32 cellular contexts compared by ENCODE assay signal in the genomic region with DNA sequence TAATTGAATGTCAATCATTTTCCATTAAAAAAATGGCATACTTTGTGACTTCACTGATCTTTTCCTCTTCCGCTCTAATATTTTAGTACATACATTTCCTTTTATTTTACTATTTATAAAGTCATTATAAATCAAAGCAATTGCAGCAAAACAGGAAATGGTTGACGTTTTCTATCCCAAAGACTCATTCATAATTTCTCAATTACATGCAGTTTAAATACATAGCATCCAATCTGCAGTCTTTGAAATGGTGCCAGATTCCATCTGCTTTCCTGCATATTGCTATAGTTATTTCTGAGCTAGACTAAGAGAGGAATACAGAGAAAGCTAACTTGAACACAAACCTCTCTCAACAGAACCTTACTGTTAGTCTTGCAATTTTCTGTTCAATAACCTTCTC.
"Had no signal": no experiment of that assay in that cellular context is flagged by ENCODE, and none has a peak within 500 bp of the region (broad histone marks: within the 10 kb centered on the region; RNA-seq: fewer than 3 reads in every experiment).

No MANE protein-coding gene starts in this region.

- DNase-seq: activated CD4-positive, alpha-beta T cell treated with anti-CD3 and anti-CD28 coated beads, Interleukin-2, amount 10 ng/mL, durations not matched to agents 24 days and 14 days; activated CD4-positive, alpha-beta T cell treated with anti-CD3 and anti-CD28 coated beads, Interleukin-2, amount 50 U/mL, for 4 hours; activated CD8-positive, alpha-beta T cell treated with anti-CD3 and anti-CD28 coated beads for 36 hours; activated naive CD4-positive, alpha-beta T cell treated with anti-CD3 and anti-CD28 coated beads, Interleukin-2, amount 10 ng/mL, durations not matched to agents 7 days and 5 days; activated naive CD8-positive, alpha-beta T cell treated with anti-CD3 and anti-CD28 coated beads, Interleukin-2, amount 50 U/mL, for 24 hours; activated T-cell treated with anti-CD3 and anti-CD28 coated beads for 4 hours; activated T-cell treated with anti-CD3 and anti-CD28 coated beads, Interleukin-2, amount 50 U/mL, for 4 hours; anterior cingulate cortex; caudate nucleus; cerebellar nuclear complex; cortex of kidney; Kasumi-1; KG1; MG63; NCI-H1048; NCI-H1105 treated with DMSO at 0.1 percent for 48 hours; NCI-H187 treated with DMSO at 0.1 percent for 48 hours; NCI-H2107; NCI-H2171; NCI-H510A; NCI-H526; PC-9; SIG-M5; SW 1271; T-helper 1 cell; T-helper 2 cell; T1000; WERI-Rb-1 had no signal

- H3K9me3 Mint-ChIP-seq: activated CD4-positive, alpha-beta T cell treated with anti-CD3 and anti-CD28 coated beads, Interleukin-2, amount 10 ng/mL, durations not matched to agents 24 days and 14 days; activated CD8-positive, alpha-beta T cell treated with anti-CD3 and anti-CD28 coated beads for 36 hours; activated naive CD4-positive, alpha-beta T cell treated with anti-CD3 and anti-CD28 coated beads, Interleukin-2, amount 10 ng/mL, durations not matched to agents 7 days and 5 days; activated naive CD8-positive, alpha-beta T cell treated with anti-CD3 and anti-CD28 coated beads, Interleukin-2, amount 50 U/mL, for 24 hours; activated T-helper 1 cell treated with anti-CD3 and anti-CD28 coated beads, Interleukin-12 subunit alpha, Interleukin-12 subunit beta, Interleukin-2, Interleukin-4 antibody, amounts not matched to agents 30 ng/mL and 10 ng/mL and 1 ng/mL, durations not matched to agents 14 hours and 24 hours and 36 hours; brain had no signal

- H3K4me3 Mint-ChIP-seq: activated CD4-positive, alpha-beta T cell treated with anti-CD3 and anti-CD28 coated beads, Interleukin-2, amount 10 ng/mL, durations not matched to agents 24 days and 14 days; activated CD8-positive, alpha-beta T cell treated with anti-CD3 and anti-CD28 coated beads for 36 hours; activated naive CD4-positive, alpha-beta T cell treated with anti-CD3 and anti-CD28 coated beads, Interleukin-2, amount 10 ng/mL, durations not matched to agents 7 days and 5 days; activated naive CD8-positive, alpha-beta T cell; activated naive CD8-positive, alpha-beta T cell treated with anti-CD3 and anti-CD28 coated beads, Interleukin-2, amount 50 U/mL, for 24 hours; activated T-cell treated with anti-CD3 and anti-CD28 coated beads, Interleukin-2, amount 50 U/mL, for 4 hours; activated T-helper 1 cell treated with anti-CD3 and anti-CD28 coated beads, Interleukin-12 subunit alpha, Interleukin-12 subunit beta, Interleukin-2, Interleukin-4 antibody, amounts not matched to agents 30 ng/mL and 10 ng/mL and 1 ng/mL, durations not matched to agents 14 hours and 24 hours and 36 hours; brain had no signal

- H3K27me3 Mint-ChIP-seq: activated CD8-positive, alpha-beta T cell treated with anti-CD3 and anti-CD28 coated beads for 36 hours; activated naive CD4-positive, alpha-beta T cell treated with anti-CD3 and anti-CD28 coated beads, Interleukin-2, amount 10 ng/mL, durations not matched to agents 7 days and 5 days; brain had no signal

- H3K4me1 Mint-ChIP-seq: activated CD4-positive, alpha-beta T cell treated with anti-CD3 and anti-CD28 coated beads, Interleukin-2, amount 10 ng/mL, durations not matched to agents 24 days and 14 days; activated naive CD4-positive, alpha-beta T cell treated with anti-CD3 and anti-CD28 coated beads, Interleukin-2, amount 10 ng/mL, durations not matched to agents 7 days and 5 days; activated naive CD8-positive, alpha-beta T cell treated with anti-CD3 and anti-CD28 coated beads, Interleukin-2, amount 50 U/mL, for 24 hours had no signal

- H3K36me3 Mint-ChIP-seq: activated naive CD4-positive, alpha-beta T cell treated with anti-CD3 and anti-CD28 coated beads, Interleukin-2, amount 10 ng/mL, durations not matched to agents 7 days and 5 days; activated naive CD8-positive, alpha-beta T cell; brain had no signal

- ATAC-seq: activated CD8-positive, alpha-beta T cell treated with anti-CD3 and anti-CD28 coated beads for 36 hours; activated naive CD8-positive, alpha-beta T cell treated with anti-CD3 and anti-CD28 coated beads, Interleukin-2, amount 50 U/mL, for 24 hours; activated T-cell treated with anti-CD3 and anti-CD28 coated beads, Interleukin-2, amount 50 U/mL, for 4 hours; Right ventricle myocardium inferior had no signal

- H3K27ac Mint-ChIP-seq: activated CD4-positive, alpha-beta T cell treated with anti-CD3 and anti-CD28 coated beads, Interleukin-2, amount 10 ng/mL, durations not matched to agents 24 days and 14 days; activated CD8-positive, alpha-beta T cell treated with anti-CD3 and anti-CD28 coated beads for 36 hours; activated naive CD4-positive, alpha-beta T cell treated with anti-CD3 and anti-CD28 coated beads, Interleukin-2, amount 10 ng/mL, durations not matched to agents 7 days and 5 days; activated naive CD8-positive, alpha-beta T cell; activated naive CD8-positive, alpha-beta T cell treated with anti-CD3 and anti-CD28 coated beads, Interleukin-2, amount 50 U/mL, for 24 hours; activated T-helper 1 cell treated with anti-CD3 and anti-CD28 coated beads, Interleukin-12 subunit alpha, Interleukin-12 subunit beta, Interleukin-2, Interleukin-4 antibody, amounts not matched to agents 30 ng/mL and 10 ng/mL and 1 ng/mL, durations not matched to agents 14 hours and 24 hours and 36 hours; brain had no signal
